In the genomic region with DNA sequence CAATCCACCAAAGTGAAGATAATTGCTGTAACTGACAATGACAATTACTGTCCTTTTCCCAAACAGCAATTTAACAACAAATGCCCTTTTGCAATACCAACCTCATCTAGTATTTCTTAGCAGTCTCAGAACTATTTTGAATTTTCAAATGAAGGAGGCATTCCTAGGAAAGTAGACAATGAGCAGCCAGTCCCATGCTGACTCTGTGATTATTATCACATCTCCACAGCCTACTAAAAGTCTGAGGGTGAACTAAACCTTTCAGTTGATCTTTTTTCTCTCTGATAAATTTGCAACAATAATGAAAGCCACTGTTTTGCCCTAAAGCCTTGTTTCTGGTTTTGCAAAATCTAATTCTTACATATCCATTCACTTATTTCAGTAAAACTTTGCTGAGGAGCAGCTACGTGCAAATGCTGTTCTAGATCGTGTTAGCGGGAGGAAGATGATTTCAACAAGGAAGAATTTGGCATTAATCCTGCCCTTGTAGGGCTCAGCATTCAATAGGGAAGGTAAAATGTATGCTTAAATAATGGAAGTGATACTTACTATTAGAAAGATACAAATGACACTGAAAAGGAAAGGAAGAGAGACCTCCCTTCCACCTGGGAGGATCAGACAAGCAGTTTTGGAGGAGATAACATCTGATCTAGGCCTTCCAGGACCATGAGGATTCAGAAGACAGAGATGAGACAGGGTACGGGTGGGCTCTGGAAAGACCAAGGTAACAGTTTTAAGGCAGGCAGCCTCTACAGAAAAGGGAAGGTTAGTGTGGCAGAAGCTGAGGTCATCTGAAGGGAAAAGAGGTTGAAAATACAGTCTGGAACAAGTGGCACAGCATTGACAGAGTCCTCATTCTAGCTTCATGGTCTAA, we compare ENCODE assay signal across 10 cellular contexts. TPM values are rescaled to one million over a fixed set of nuclear protein-coding genes. Genes with fewer than 3 reads are reported as not detected.
DNase-seq lines count a peak whose midpoint lies in the region; ATAC-seq, FAIRE-seq and TF ChIP-seq lines count a peak whose summit lies in the region.
"Had no signal": no experiment of that assay in that cellular context is flagged by ENCODE, and none has a peak within 500 bp of the region (broad histone marks: within the 10 kb centered on the region; RNA-seq: fewer than 3 reads in every experiment).

No MANE protein-coding gene starts in this region.

- H3K4me3 ChIP-seq in astrocyte of the spinal cord (ENCODE audit: low read depth, low read length): no peak overlapping the region
- H3K4me3 ChIP-seq: vagina had no signal

- H3K27ac ChIP-seq in CD4-positive, alpha-beta T cell (ENCODE audit: low read depth, low read length): peak overlapping the region; percentile 94
- H3K27ac ChIP-seq: vagina had no signal

- TF ChIP-seq RAD21 in Ishikawa (IDR thresholded peaks at IDR 0.05; ENCODE audit: low read depth): no peak

- ATAC-seq in CD4-positive, alpha-beta T cell (ENCODE audit: poor library complexity): no peak
- no peak for ATAC-seq in HG03469 (IDR thresholded peaks at IDR 0.05; ENCODE audit: unreplicated experiment)

- CTCF ChIA-PET in CD4-positive, alpha-beta T cell (lab: Charles Lee): no interaction called here

- peak overlapping the region; percentile 96 for H3K27ac Mint-ChIP-seq in CD4-positive, alpha-beta T cell
- H3K27ac Mint-ChIP-seq in mesothelial cell of epicardium: peak overlapping the region; percentile 79

- H3K9me3 Mint-ChIP-seq in CD4-positive, alpha-beta T cell: no peaks in the 10 kb centered on the region
- H3K9me3 Mint-ChIP-seq in mesothelial cell of epicardium: no peaks in the 10 kb centered on the region

- TF ChIP-seq CTCF in CD4-positive, alpha-beta T cell (IDR thresholded peaks at IDR 0.05): no peak
- TF ChIP-seq CTCF in astrocyte of the spinal cord (IDR thresholded peaks at IDR 0.05; ENCODE audit: low read depth, low read length) (no peak), mesothelial cell of epicardium (IDR thresholded peaks at IDR 0.05; ENCODE audit: unreplicated experiment) (no peak), D721Med (IDR thresholded peaks at IDR 0.05; ENCODE audit: insufficient read depth, missing control alignments) (no peak)

- H3K4me1 Mint-ChIP-seq in CD4-positive, alpha-beta T cell (ENCODE audit: low read depth): peaks cover 98% of the 10 kb centered on the region
- H3K4me1 Mint-ChIP-seq in mesothelial cell of epicardium: peaks cover 45% of the 10 kb centered on the region

- FAIRE-seq in D721Med (lab: Jason Lieb, UNC): no peak

- no peaks in the 10 kb centered on the region for H3K27me3 ChIP-seq in CD4-positive, alpha-beta T cell (ENCODE audit: control insufficient read depth, insufficient read depth, low read length)
- H3K27me3 ChIP-seq: vagina had no signal

- H3K36me3 Mint-ChIP-seq in CD4-positive, alpha-beta T cell (ENCODE audit: low read depth): peaks cover 91% of the 10 kb centered on the region
- peaks cover 14% of the 10 kb centered on the region for H3K36me3 Mint-ChIP-seq in mesothelial cell of epicardium

- H3K27me3 Mint-ChIP-seq in CD4-positive, alpha-beta T cell: no peaks in the 10 kb centered on the region
- H3K27me3 Mint-ChIP-seq in mesothelial cell of epicardium (ENCODE audit: low read depth): no peaks in the 10 kb centered on the region

- no peak for DNase-seq in CD4-positive, alpha-beta T cell
- DNase-seq in astrocyte of the spinal cord (ENCODE audit: low read depth, low spot score) (peak; percentile 73), mesothelial cell of epicardium (ENCODE audit: low spot score in 2 of 2, unreplicated experiment in 2 of 2) (no peak), HCEC 1CT (no peak), D721Med (ENCODE audit: insufficient read length, low spot score) (no peak), OCI-M2 (lab: John Stamatoyannopoulos, UW; ENCODE audit: unreplicated experiment) (no peak)
- DNase-seq: activated effector memory CD4-positive, alpha-beta T cell treated with Interleukin-2 at 50 U/mL for 16 hours had no signal

- in situ Hi-C loops in astrocyte of the spinal cord (cut with HindIII; ENCODE audit: low sequenced_read_pairs): no loop called here

- H3K4me3 Mint-ChIP-seq in CD4-positive, alpha-beta T cell: peak overlapping the region; percentile 85
- H3K4me3 Mint-ChIP-seq in mesothelial cell of epicardium: no peak overlapping the region

- POLR2A ChIA-PET in CD4-positive, alpha-beta T cell (lab: Charles Lee): interaction anchor here (0.7 to 12.7 kb wide), 5 partner anchors 16 to 166 kb away, joined by 3 to 176 read pairs (median 4); partner anchors contain the start of gene SLC38A1

- no peak for TF ChIP-seq EP300 in Ishikawa (IDR thresholded peaks at IDR 0.05; ENCODE audit: borderline replicate concordance)

- H3K9me3 ChIP-seq in CD4-positive, alpha-beta T cell (ENCODE audit: control insufficient read depth, low read length): no peaks in the 10 kb centered on the region
- H3K9me3 ChIP-seq: vagina had no signal

- intact Hi-C loops in CD4-positive, alpha-beta T cell (cut with DNase I, micrococcal nuclease): loop anchor here in 1 of 2 experiments (5.0 kb wide), 1 partner anchor 46 kb away; the partner anchor contains the start of gene SLC38A1

TF ChIP-seq in Ishikawa, 13 proteins besides CTCF, POLR2A, EP300 and RAD21:
- TF ChIP-seq TEAD4 (IDR thresholded peaks at IDR 0.05) (peak; percentile 46; the same call in 1 of the 2 replicates), CEBPB (IDR thresholded peaks at IDR 0.05) (no peak), TCF12 (IDR thresholded peaks at IDR 0.05; ENCODE audit: low read depth) (no peak), YY1 (IDR thresholded peaks at IDR 0.05; ENCODE audit: low read depth) (no peak), REST (IDR thresholded peaks at IDR 0.05; ENCODE audit: low read depth) (no peak), NFIC (IDR thresholded peaks at IDR 0.05) (peak; percentile 44), FOXM1 (IDR thresholded peaks at IDR 0.05; ENCODE audit: borderline replicate concordance, low read depth) (no peak), ZBTB7A (IDR thresholded peaks at IDR 0.05; ENCODE audit: low read depth) (no peak), TAF1 (IDR thresholded peaks at IDR 0.05; ENCODE audit: low read depth) (no peak), MAX (IDR thresholded peaks at IDR 0.05) (no peak)
TF ChIP-seq in Ishikawa: peak in this region for 2.

RNA-seq across cellular contexts. Expression of gene SLC38A1, which starts 47.4 kb away (rescaled TPM):
- 100 to 1,000 TPM; 327 to 346 TPM for total RNA-seq in CD4-positive, alpha-beta T cell
- total RNA-seq in mesothelial cell of epicardium: 114 to 116 TPM (median 114 TPM) in 3 replicates
